9 cellular contexts compared by ENCODE assay signal in the genomic region with DNA sequence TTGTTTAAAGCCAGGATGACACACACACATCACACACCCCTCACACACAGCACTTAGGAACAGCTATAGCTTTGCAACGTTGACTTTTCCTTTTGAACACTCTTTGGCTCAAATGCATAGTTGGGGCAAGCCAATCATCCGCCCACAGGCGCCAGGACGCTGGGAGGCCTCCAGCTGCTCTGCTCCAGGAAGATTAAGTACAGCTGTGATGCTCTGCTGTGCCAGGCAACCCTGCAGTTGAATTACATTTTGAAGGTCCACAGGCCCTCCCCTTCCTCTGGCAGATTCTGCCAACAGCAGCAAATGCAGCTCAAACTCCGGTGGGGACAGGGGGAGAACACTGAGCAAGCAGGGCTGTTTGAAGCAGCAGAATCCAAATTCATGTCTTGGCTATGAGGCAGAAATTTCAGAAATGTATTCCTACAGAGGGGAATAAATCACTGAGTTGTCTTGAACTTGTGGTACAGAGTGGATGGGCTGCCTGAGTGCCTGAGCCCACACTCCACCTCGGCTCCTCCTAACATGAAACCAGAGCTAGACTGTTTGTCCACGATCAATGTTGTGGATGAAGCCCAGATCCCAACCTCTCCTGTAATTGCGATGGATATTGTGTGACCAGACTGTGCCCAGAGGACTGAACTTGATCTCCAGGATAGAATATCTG.
DNase-seq lines count a peak whose midpoint lies in the region; ATAC-seq and TF ChIP-seq lines count a peak whose summit lies in the region.
"Had no signal": no experiment of that assay in that cellular context is flagged by ENCODE, and none has a peak within 500 bp of the region (broad histone marks: within the 10 kb centered on the region; RNA-seq: fewer than 3 reads in every experiment).

No MANE protein-coding gene starts in this region.

- H3K27me3 ChIP-seq in ascending aorta (no peaks in the 10 kb centered on the region), right cardiac atrium (ENCODE audit: control insufficient read depth, insufficient read depth) (no peaks in the 10 kb centered on the region), smooth muscle cell (ENCODE audit: low read depth) (no peaks in the 10 kb centered on the region)

- TF ChIP-seq CTCF in HEK293 (tag by site-specific recombination; IDR thresholded peaks at IDR 0.05) (no peak), ascending aorta (IDR thresholded peaks at IDR 0.05) (no peak), smooth muscle cell (IDR thresholded peaks at IDR 0.05; ENCODE audit: borderline replicate concordance, insufficient read depth, poor library complexity, severe bottlenecking) (no peak)
- TF ChIP-seq CTCF in activated CD8-positive, alpha-beta T cell treated with anti-CD3 and anti-CD28 coated beads for 36 hours (IDR thresholded peaks at IDR 0.05) = no peak

- no peaks in the 10 kb centered on the region for H3K79me2 ChIP-seq in smooth muscle cell (ENCODE audit: low read depth)

- H3K9me3 Mint-ChIP-seq in activated CD8-positive, alpha-beta T cell treated with anti-CD3 and anti-CD28 coated beads for 36 hours = no peaks in the 10 kb centered on the region

- POLR2A ChIA-PET in HEK293 (lab: Yijun Ruan, JAX) = interaction anchor here (0.5 to 1.0 kb wide), 3 partner anchors 10 to 46 kb away, joined by 4 to 7 read pairs (median 7); no protein-coding TSS in a partner anchor
- POLR2A ChIA-PET in activated CD8-positive, alpha-beta T cell treated with anti-CD3 and anti-CD28 coated beads for 36 hours (lab: Charles Lee) = no interaction called here

- peak overlapping the region; percentile 65 for H3K4me2 ChIP-seq in smooth muscle cell

- H3K36me3 Mint-ChIP-seq in activated CD8-positive, alpha-beta T cell treated with anti-CD3 and anti-CD28 coated beads for 36 hours (ENCODE audit: low read depth) = no peaks in the 10 kb centered on the region
- H3K36me3 Mint-ChIP-seq: activated CD8-positive, alpha-beta memory T cell treated with anti-CD3 and anti-CD28 coated beads, Interleukin-2, amount 10 ng/mL, durations not matched to agents 7 days and 5 days had no signal

- H3K9me3 ChIP-seq in HEK293 (ENCODE audit: control insufficient read depth, insufficient read depth, low read depth, low read length) (no peaks in the 10 kb centered on the region), ascending aorta (no peaks in the 10 kb centered on the region), right cardiac atrium (ENCODE audit: control insufficient read depth, low read length) (no peaks in the 10 kb centered on the region), smooth muscle cell (replicated peaks; ENCODE audit: low read depth) (no peaks in the 10 kb centered on the region)

- H3K27ac Mint-ChIP-seq in activated CD8-positive, alpha-beta T cell treated with anti-CD3 and anti-CD28 coated beads for 36 hours = no peak overlapping the region
- H3K27ac Mint-ChIP-seq: activated CD8-positive, alpha-beta memory T cell treated with anti-CD3 and anti-CD28 coated beads, Interleukin-2, amount 10 ng/mL, durations not matched to agents 7 days and 5 days had no signal

- no peak overlapping the region for H3K4me3 Mint-ChIP-seq in activated CD8-positive, alpha-beta T cell treated with anti-CD3 and anti-CD28 coated beads for 36 hours
- H3K4me3 Mint-ChIP-seq: activated CD8-positive, alpha-beta memory T cell treated with anti-CD3 and anti-CD28 coated beads, Interleukin-2, amount 10 ng/mL, durations not matched to agents 7 days and 5 days had no signal

- no peaks in the 10 kb centered on the region for H3K36me3 ChIP-seq in HEK293 (ENCODE audit: control insufficient read depth in 2 of 2, insufficient read depth in 1 of 2, low read length in 2 of 2)
- H3K36me3 ChIP-seq in ascending aorta = no peaks in the 10 kb centered on the region
- no peaks in the 10 kb centered on the region for H3K36me3 ChIP-seq in smooth muscle cell (ENCODE audit: low read depth)

- CTCF ChIA-PET in HEK293 (lab: Yijun Ruan, JAX) = interaction anchor here (0.7 to 3.8 kb wide), 3 partner anchors 44 to 79 kb away, joined by 3 to 20 read pairs (median 3); no protein-coding TSS in a partner anchor
- CTCF ChIA-PET in activated CD8-positive, alpha-beta T cell treated with anti-CD3 and anti-CD28 coated beads for 36 hours (lab: Charles Lee) = interaction anchor here (0.7 to 0.8 kb wide), 2 partner anchors 12 to 71 kb away, joined by 3 read pairs; no protein-coding TSS in a partner anchor

- H3K27me3 Mint-ChIP-seq in activated CD8-positive, alpha-beta T cell treated with anti-CD3 and anti-CD28 coated beads for 36 hours = no peaks in the 10 kb centered on the region
- H3K27me3 Mint-ChIP-seq: activated CD8-positive, alpha-beta memory T cell treated with anti-CD3 and anti-CD28 coated beads, Interleukin-2, amount 10 ng/mL, durations not matched to agents 7 days and 5 days had no signal

- H3K4me1 ChIP-seq in HEK293 (ENCODE audit: control insufficient read depth, insufficient read depth, low read length) = 0 out of 2 replicates have a peak, but pooled peaks cover 6% of the 10 kb centered on the region
- H3K4me1 ChIP-seq in ascending aorta = peaks cover 13 to 51% of the 10 kb centered on the region in 2 donors
- H3K4me1 ChIP-seq in right cardiac atrium (ENCODE audit: control insufficient read depth, insufficient read depth, low read length) = peaks cover 10% of the 10 kb centered on the region
- H3K4me1 ChIP-seq in smooth muscle cell (ENCODE audit: low read depth) = peaks cover 16% of the 10 kb centered on the region

- H3K9ac ChIP-seq in smooth muscle cell (ENCODE audit: low read depth) = no peak overlapping the region

- H2AFZ ChIP-seq in smooth muscle cell (ENCODE audit: low read depth) = peak overlapping the region; percentile 11

- 34% methylated on average over 8 of the region's 8 CpGs for WGBS in right cardiac atrium
- 30% methylated on average over 8 of the region's 8 CpGs for WGBS in smooth muscle cell (ENCODE audit: low lambda C conversion rate)

- H3K27ac ChIP-seq in HEK293 (ENCODE audit: extremely low read depth, low read depth, low read length) (no peak overlapping the region), ascending aorta (peak overlapping the region; percentile 91 to 94), right cardiac atrium (ENCODE audit: low read length) (peak overlapping the region; percentile 55), smooth muscle cell (ENCODE audit: low read depth) (peak overlapping the region; percentile 60)

- DNase-seq in ascending aorta (ENCODE audit: low spot score in 2 of 2) (peak in 1 of 2 donors; percentile 95), right cardiac atrium (peak; percentile 84 to 96 (median 92)), smooth muscle cell (lab: John Stamatoyannopoulos, UW; ENCODE audit: unreplicated experiment) (peak; percentile 14)
- DNase-seq in activated CD8-positive, alpha-beta T cell treated with anti-CD3 and anti-CD28 coated beads for 36 hours = no peak
- no peak for DNase-seq in stimulated activated CD4-positive, alpha-beta T cell treated with anti-CD3 and anti-CD28 coated beads, Interleukin-1b, Interleukin-23, amount 100 ng/mL, for 48 hours
- DNase-seq: activated CD8-positive, alpha-beta memory T cell treated with anti-CD3 and anti-CD28 coated beads, Interleukin-2, amount 10 ng/mL, durations not matched to agents 7 days and 5 days had no signal

- no peaks in the 10 kb centered on the region for H4K20me1 ChIP-seq in smooth muscle cell (ENCODE audit: low read depth)

- ATAC-seq in right cardiac atrium (peak; percentile 64 to 83), HG02678 (IDR thresholded peaks at IDR 0.05; ENCODE audit: unreplicated experiment) (no peak), HG03521 (IDR thresholded peaks at IDR 0.05; ENCODE audit: unreplicated experiment) (no peak)
- ATAC-seq in activated CD8-positive, alpha-beta T cell treated with anti-CD3 and anti-CD28 coated beads for 36 hours = no peak
- ATAC-seq: activated CD8-positive, alpha-beta memory T cell treated with anti-CD3 and anti-CD28 coated beads, Interleukin-2, amount 10 ng/mL, durations not matched to agents 7 days and 5 days had no signal

- intact Hi-C loops in ascending aorta (cut with DNase I) (loop anchor here (2.0 kb wide), 1 partner anchor 52 kb away; no protein-coding TSS in a partner anchor), right cardiac atrium (cut with DNase I) (loop anchor here in 1 of 4 donors (10.0 kb wide), 1 partner anchor 70 kb away; no protein-coding TSS in a partner anchor)
- intact Hi-C loops in activated CD8-positive, alpha-beta T cell treated with anti-CD3 and anti-CD28 coated beads for 36 hours (cut with micrococcal nuclease) = no loop called here

- H3F3A ChIP-seq in smooth muscle cell (ENCODE audit: low read depth) = peaks cover 13% of the 10 kb centered on the region

- no peaks in the 10 kb centered on the region for H3K4me1 Mint-ChIP-seq in activated CD8-positive, alpha-beta T cell treated with anti-CD3 and anti-CD28 coated beads for 36 hours (ENCODE audit: low read depth)
- H3K4me1 Mint-ChIP-seq: activated CD8-positive, alpha-beta memory T cell treated with anti-CD3 and anti-CD28 coated beads, Interleukin-2, amount 10 ng/mL, durations not matched to agents 7 days and 5 days had no signal

- H3K4me3 ChIP-seq in HEK293 (ENCODE audit: low read depth, low read length) (no peak overlapping the region), ascending aorta (peak overlapping the region; percentile 2 to 48), right cardiac atrium (ENCODE audit: low read length) (no peak overlapping the region), smooth muscle cell (no peak overlapping the region)

TF ChIP-seq in HEK293, 187 proteins besides CTCF, POLR2A, EP300 and RAD21:
- peak; percentile 72 for TF ChIP-seq ZIC2 (tag by site-specific recombination; IDR thresholded peaks at IDR 0.05)
- TF ChIP-seq ZBTB21 (tag by site-specific recombination; IDR thresholded peaks at IDR 0.05) = no peak
- no peak for TF ChIP-seq ZNF211 (tag by site-specific recombination; IDR thresholded peaks at IDR 0.05; ENCODE audit: low read depth)

Comparison
In these comparisons a context has a peak if more than half of its experiments do, and no peak if none do; other contexts are left out.
1. H3K4me3 ChIP-seq: peak in ascending aorta (2 of 2); none in HEK293 (single experiment), right cardiac atrium (single experiment) and smooth muscle cell (single experiment).
2. DNase-seq: peak in right cardiac atrium (3 of 3) and smooth muscle cell (single experiment); none in activated CD8-positive, alpha-beta T cell treated with anti-CD3 and anti-CD28 coated beads for 36 hours (single experiment) and stimulated activated CD4-positive, alpha-beta T cell treated with anti-CD3 and anti-CD28 coated beads, Interleukin-1b, Interleukin-23, amount 100 ng/mL, for 48 hours (single experiment).
3. ATAC-seq: peak in right cardiac atrium (2 of 2); none in activated CD8-positive, alpha-beta T cell treated with anti-CD3 and anti-CD28 coated beads for 36 hours (single experiment), HG02678 (single experiment) and HG03521 (single experiment).